Comparison of ENCODE assay signal across 13 cellular contexts in the genomic region with DNA sequence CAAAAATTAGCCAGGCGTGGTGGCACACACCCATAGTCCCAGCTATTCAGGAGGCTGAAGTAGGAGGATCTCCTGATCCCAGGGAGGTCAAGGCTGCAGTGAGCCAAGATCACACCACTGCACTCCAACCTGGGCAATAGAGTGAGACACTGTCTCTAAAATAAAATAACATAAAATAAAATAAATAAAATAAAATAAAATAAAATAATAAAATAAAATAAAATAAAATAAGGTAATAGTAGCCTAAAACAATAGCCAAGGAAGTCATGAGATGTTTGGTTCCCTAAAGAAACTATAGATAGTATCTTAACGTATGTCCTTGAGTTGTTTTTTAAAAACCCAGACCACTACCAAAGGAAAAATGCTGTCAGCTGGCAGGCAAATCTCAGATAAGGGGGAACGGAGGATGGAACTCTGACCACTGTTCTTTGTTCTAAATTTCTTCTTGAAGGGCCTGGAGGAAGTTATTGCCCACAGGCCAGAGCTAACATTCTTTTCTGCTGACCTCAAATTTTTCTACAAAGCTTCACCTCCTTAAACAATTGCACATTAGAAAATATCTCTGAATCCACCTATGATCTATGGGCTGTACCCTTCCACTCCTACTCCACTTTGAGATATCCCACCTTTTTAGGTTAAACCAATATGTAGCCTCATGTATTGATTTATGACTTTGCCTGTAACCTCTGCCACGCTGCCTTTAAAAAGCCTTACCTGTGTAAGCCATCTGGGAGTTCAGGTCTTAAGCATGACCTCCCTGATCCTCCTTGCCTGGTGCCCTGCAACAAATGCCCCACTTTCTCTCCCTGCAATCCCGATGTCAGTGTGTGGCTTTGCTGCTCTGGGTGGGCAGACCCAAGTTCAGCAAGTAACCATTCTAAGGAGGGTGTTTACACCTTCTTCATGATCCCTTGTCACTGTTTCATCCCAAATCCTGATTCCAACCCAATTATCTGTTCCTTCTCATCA.
DNase-seq lines count a peak whose midpoint lies in the region; ATAC-seq and TF ChIP-seq lines count a peak whose summit lies in the region.
"Had no signal": no experiment of that assay in that cellular context is flagged by ENCODE, and none has a peak within 500 bp of the region (broad histone marks: within the 10 kb centered on the region; RNA-seq: fewer than 3 reads in every experiment).

No MANE protein-coding gene starts in this region.

- no peak for ATAC-seq in CD4-positive, alpha-beta T cell (ENCODE audit: poor library complexity)
- ATAC-seq in left lobe of liver, result no peak
- ATAC-seq: esophagus mucosa had no signal

- no peak for DNase-seq in CD4-positive, alpha-beta T cell
- no peak for DNase-seq in activated naive CD8-positive, alpha-beta T cell treated with anti-CD3 and anti-CD28 coated beads for 36 hours
- peak; percentile 13 for DNase-seq in left kidney (ENCODE audit: low read depth, low spot score)
- DNase-seq in left lobe of liver (ENCODE audit: low spot score), result no peak
- DNase-seq in NCI-H1092 (lab: John Stamatoyannopoulos, UW), result no peak
- no peak for DNase-seq in SIG-M5 treated with dmso at 0.1 percent for 504 hours (lab: John Stamatoyannopoulos, UW; ENCODE audit: unreplicated experiment)
- DNase-seq in HT-29 (ENCODE audit: low spot score), result no peak
- DNase-seq: adrenal gland, kidney, NCI-H1417 treated with DMSO at 0.1 percent for 48 hours, nucleus accumbens had no signal

- no peaks in the 10 kb centered on the region for H3K36me3 ChIP-seq in HUES6 (ENCODE audit: control insufficient read depth, insufficient read depth, low read length)
- H3K36me3 ChIP-seq: adrenal gland had no signal

- POLR2A ChIA-PET in CD4-positive, alpha-beta T cell (lab: Charles Lee), result interaction anchor here (0.7 kb wide), 1 partner anchor 21 kb away, joined by 3 read pairs; no protein-coding TSS in a partner anchor

- H3K27me3 ChIP-seq in CD4-positive, alpha-beta T cell (ENCODE audit: control insufficient read depth, insufficient read depth, low read length), result no peaks in the 10 kb centered on the region
- no peaks in the 10 kb centered on the region for H3K27me3 ChIP-seq in HUES6 (ENCODE audit: control insufficient read depth, insufficient read depth, low read length)
- H3K27me3 ChIP-seq: adrenal gland had no signal

- H3K4me3 ChIP-seq in HUES6 (ENCODE audit: low read depth, low read length), result no peak overlapping the region
- H3K4me3 ChIP-seq: adrenal gland had no signal

- peak overlapping the region; percentile 30 for H3K27ac Mint-ChIP-seq in CD4-positive, alpha-beta T cell
- H3K27ac Mint-ChIP-seq in activated naive CD8-positive, alpha-beta T cell treated with anti-CD3 and anti-CD28 coated beads for 36 hours, result peak overlapping the region; percentile 98

- no peak for TF ChIP-seq CTCF in CD4-positive, alpha-beta T cell (IDR thresholded peaks at IDR 0.05)

- H3K9me3 ChIP-seq in CD4-positive, alpha-beta T cell (ENCODE audit: control insufficient read depth, low read length), result no peaks in the 10 kb centered on the region
- no peaks in the 10 kb centered on the region; the same call in 1 of the 2 replicates for H3K9me3 ChIP-seq in HUES6 (ENCODE audit: control insufficient read depth, insufficient read depth, low read depth, low read length)
- H3K9me3 ChIP-seq: adrenal gland had no signal

- H3K9me3 Mint-ChIP-seq in CD4-positive, alpha-beta T cell, result no peaks in the 10 kb centered on the region
- H3K9me3 Mint-ChIP-seq in activated naive CD8-positive, alpha-beta T cell treated with anti-CD3 and anti-CD28 coated beads for 36 hours, result peaks cover 22% of the 10 kb centered on the region

- peaks cover 61% of the 10 kb centered on the region for H3K4me1 Mint-ChIP-seq in CD4-positive, alpha-beta T cell (ENCODE audit: low read depth)
- H3K4me1 Mint-ChIP-seq in activated naive CD8-positive, alpha-beta T cell treated with anti-CD3 and anti-CD28 coated beads for 36 hours, result peaks cover 80% of the 10 kb centered on the region

- intact Hi-C loops in CD4-positive, alpha-beta T cell (cut with DNase I, micrococcal nuclease), result loop anchor here in 1 of 2 experiments (5.0 kb wide), 1 partner anchor 34 kb away; no protein-coding TSS in a partner anchor

- H3K4me3 Mint-ChIP-seq in CD4-positive, alpha-beta T cell, result no peak overlapping the region
- peak overlapping the region; percentile 63 for H3K4me3 Mint-ChIP-seq in activated naive CD8-positive, alpha-beta T cell treated with anti-CD3 and anti-CD28 coated beads for 36 hours

- peaks cover 5% of the 10 kb centered on the region for H3K36me3 Mint-ChIP-seq in CD4-positive, alpha-beta T cell (ENCODE audit: low read depth)
- peaks cover 69% of the 10 kb centered on the region for H3K36me3 Mint-ChIP-seq in activated naive CD8-positive, alpha-beta T cell treated with anti-CD3 and anti-CD28 coated beads for 36 hours

- H3K27me3 Mint-ChIP-seq in CD4-positive, alpha-beta T cell, result no peaks in the 10 kb centered on the region
- H3K27me3 Mint-ChIP-seq in activated naive CD8-positive, alpha-beta T cell treated with anti-CD3 and anti-CD28 coated beads for 36 hours, result no peaks in the 10 kb centered on the region

- H3K27ac ChIP-seq in CD4-positive, alpha-beta T cell (ENCODE audit: low read depth, low read length), result no peak overlapping the region
- H3K27ac ChIP-seq in HUES6 (ENCODE audit: low read depth, low read length), result peak overlapping the region; percentile 38; the same call in 1 of the 2 replicates
- H3K27ac ChIP-seq: adrenal gland had no signal

- H3K9ac ChIP-seq in HUES6 (ENCODE audit: low read length), result no peak overlapping the region

- peaks cover 13% of the 10 kb centered on the region; the same call in 1 of the 2 replicates for H3K4me1 ChIP-seq in HUES6 (ENCODE audit: control insufficient read depth, insufficient read depth, low read length)

- CTCF ChIA-PET in CD4-positive, alpha-beta T cell (lab: Charles Lee), result interaction anchor here (0.6 to 0.8 kb wide), 2 partner anchors 28 to 86 kb away, joined by 3 to 7 read pairs; no protein-coding TSS in a partner anchor
